ENCODE assay signal across 1 cellular context in the genomic region with DNA sequence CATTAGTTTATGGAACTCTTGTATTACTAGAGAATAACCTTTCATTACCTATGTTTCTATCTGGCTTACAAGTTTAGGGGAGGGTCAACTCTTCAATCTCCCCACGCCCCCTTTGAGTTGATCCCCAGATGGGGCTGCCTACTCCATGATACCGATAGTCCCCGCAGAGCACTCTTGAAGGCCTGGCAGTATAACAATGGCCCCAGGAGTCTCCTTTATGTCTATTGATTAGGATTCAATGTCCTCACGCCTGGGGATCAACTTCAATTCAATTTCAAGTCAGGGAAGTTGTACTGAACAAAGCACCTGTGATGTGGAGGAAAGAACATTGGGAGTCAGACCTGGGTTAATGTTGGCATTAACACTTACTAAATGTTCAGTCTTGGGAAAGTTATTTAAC.
A peak's percentile ranks its signal among the peaks of the same experiment; 100 is the strongest.
TF ChIP-seq lines count a peak whose summit lies in the region.

No MANE protein-coding gene starts in this region.

TF ChIP-seq in GM23338, 12 proteins besides CTCF, POLR2A, EP300 and RAD21 (continued from another document):
- TF ChIP-seq, protein P1, sequence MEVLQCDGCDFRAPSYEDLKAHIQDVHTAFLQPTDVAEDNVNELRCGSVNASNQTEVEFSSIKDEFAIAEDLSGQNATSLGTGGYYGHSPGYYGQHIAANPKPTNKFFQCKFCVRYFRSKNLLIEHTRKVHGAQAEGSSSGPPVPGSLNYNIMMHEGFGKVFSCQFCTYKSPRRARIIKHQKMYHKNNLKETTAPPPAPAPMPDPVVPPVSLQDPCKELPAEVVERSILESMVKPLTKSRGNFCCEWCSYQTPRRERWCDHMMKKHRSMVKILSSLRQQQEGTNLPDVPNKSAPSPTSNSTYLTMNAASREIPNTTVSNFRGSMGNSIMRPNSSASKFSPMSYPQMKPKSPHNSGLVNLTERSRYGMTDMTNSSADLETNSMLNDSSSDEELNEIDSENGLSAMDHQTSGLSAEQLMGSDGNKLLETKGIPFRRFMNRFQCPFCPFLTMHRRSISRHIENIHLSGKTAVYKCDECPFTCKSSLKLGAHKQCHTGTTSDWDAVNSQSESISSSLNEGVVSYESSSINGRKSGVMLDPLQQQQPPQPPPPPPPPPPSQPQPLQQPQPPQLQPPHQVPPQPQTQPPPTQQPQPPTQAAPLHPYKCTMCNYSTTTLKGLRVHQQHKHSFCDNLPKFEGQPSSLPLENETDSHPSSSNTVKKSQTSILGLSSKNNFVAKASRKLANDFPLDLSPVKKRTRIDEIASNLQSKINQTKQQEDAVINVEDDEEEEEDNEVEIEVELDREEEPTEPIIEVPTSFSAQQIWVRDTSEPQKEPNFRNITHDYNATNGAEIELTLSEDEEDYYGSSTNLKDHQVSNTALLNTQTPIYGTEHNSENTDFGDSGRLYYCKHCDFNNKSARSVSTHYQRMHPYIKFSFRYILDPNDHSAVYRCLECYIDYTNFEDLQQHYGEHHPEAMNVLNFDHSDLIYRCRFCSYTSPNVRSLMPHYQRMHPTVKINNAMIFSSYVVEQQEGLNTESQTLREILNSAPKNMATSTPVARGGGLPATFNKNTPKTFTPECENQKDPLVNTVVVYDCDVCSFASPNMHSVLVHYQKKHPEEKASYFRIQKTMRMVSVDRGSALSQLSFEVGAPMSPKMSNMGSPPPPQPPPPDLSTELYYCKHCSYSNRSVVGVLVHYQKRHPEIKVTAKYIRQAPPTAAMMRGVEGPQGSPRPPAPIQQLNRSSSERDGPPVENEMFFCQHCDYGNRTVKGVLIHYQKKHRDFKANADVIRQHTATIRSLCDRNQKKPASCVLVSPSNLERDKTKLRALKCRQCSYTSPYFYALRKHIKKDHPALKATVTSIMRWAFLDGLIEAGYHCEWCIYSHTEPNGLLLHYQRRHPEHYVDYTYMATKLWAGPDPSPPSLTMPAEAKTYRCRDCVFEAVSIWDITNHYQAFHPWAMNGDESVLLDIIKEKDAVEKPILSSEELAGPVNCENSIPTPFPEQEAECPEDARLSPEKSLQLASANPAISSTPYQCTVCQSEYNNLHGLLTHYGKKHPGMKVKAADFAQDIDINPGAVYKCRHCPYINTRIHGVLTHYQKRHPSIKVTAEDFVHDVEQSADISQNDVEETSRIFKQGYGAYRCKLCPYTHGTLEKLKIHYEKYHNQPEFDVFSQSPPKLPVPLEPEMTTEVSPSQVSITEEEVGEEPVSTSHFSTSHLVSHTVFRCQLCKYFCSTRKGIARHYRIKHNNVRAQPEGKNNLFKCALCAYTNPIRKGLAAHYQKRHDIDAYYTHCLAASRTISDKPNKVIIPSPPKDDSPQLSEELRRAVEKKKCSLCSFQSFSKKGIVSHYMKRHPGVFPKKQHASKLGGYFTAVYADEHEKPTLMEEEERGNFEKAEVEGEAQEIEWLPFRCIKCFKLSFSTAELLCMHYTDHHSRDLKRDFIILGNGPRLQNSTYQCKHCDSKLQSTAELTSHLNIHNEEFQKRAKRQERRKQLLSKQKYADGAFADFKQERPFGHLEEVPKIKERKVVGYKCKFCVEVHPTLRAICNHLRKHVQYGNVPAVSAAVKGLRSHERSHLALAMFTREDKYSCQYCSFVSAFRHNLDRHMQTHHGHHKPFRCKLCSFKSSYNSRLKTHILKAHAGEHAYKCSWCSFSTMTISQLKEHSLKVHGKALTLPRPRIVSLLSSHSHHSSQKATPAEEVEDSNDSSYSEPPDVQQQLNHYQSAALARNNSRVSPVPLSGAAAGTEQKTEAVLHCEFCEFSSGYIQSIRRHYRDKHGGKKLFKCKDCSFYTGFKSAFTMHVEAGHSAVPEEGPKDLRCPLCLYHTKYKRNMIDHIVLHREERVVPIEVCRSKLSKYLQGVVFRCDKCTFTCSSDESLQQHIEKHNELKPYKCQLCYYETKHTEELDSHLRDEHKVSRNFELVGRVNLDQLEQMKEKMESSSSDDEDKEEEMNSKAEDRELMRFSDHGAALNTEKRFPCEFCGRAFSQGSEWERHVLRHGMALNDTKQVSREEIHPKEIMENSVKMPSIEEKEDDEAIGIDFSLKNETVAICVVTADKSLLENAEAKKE (CRISPR knock-in tag; IDR thresholded peaks at IDR 0.05): peak; percentile 91
- TF ChIP-seq CREB1 (CRISPR knock-in tag; IDR thresholded peaks at IDR 0.05; ENCODE audit: low read depth) (no peak), STAT1 (IDR thresholded peaks at IDR 0.05; ENCODE audit: unreplicated experiment) (no peak), EZH2phosphoT487 (IDR thresholded peaks at IDR 0.05; ENCODE audit: unreplicated experiment) (no peak), ZNF331 (CRISPR knock-in tag; IDR thresholded peaks at IDR 0.05; ENCODE audit: low read depth) (no peak)
